ENCODE assay signal across 11 cellular contexts in genomic region chr1:149915429-149916192, GRCh38. TPM values are rescaled to one million over a fixed set of nuclear protein-coding genes. Genes with fewer than 3 reads are reported as not detected.
A peak's percentile ranks its signal among the peaks of the same experiment; 100 is the strongest.
DNase-seq lines count a peak whose midpoint lies in the region; ATAC-seq, FAIRE-seq and TF ChIP-seq lines count a peak whose summit lies in the region.
"Had no signal": no experiment of that assay in that cellular context is flagged by ENCODE, and none has a peak within 500 bp of the region (broad histone marks: within the 10 kb centered on the region; RNA-seq: fewer than 3 reads in every experiment).

No MANE protein-coding gene starts in this region.

- TF ChIP-seq CTCF in K562 (IDR thresholded peaks at IDR 0.05 in 2 of 3, conservative IDR thresholded peaks at IDR 0.05 in 1 of 3; ENCODE audit: insufficient read depth in 2 of 3, low read depth in 1 of 3, low read length in 3 of 3) = no peak
- no peak for TF ChIP-seq CTCF in neural cell (IDR thresholded peaks at IDR 0.05; ENCODE audit: poor library complexity, severe bottlenecking)
- TF ChIP-seq CTCF in lower leg skin (IDR thresholded peaks at IDR 0.05) = no peak

- H3F3A ChIP-seq in neural cell (ENCODE audit: insufficient read depth, low read length, poor library complexity, severe bottlenecking) = no peaks in the 10 kb centered on the region

- peak; percentile 86 for FAIRE-seq in K562 (lab: Jason Lieb, UNC)

- 37% methylated on average over 11 of the region's 11 CpGs for WGBS in K562 (ENCODE audit: insufficient coverage, low coverage, missing lambda C conversion rate)
- 75 to 88% methylated on average over 11 of the region's 11 CpGs for WGBS in lower leg skin, 2 donors

- BruUV-seq in K562 (replicated peaks; lab: Mats Ljungman, UMichigan) = no TSS peak

- H3K79me2 ChIP-seq in K562 (ENCODE audit: control insufficient read depth, insufficient read depth, low read length) (no peaks in the 10 kb centered on the region), neural cell (replicated peaks; ENCODE audit: insufficient read depth, low read length) (peaks cover 42% of the 10 kb centered on the region)

- CTCF ChIA-PET in CD4-positive, alpha-beta memory T cell (lab: Charles Lee; ENCODE audit: partially characterized antibody) = no interaction called here
- CTCF ChIA-PET in K562 (lab: Yijun Ruan, JAX; ENCODE audit: low intra/inter-chr PET ratio) = no interaction called here

- H2AFZ ChIP-seq in K562 (ENCODE audit: low read depth, low read length) (peak overlapping the region; percentile 94), neural cell (ENCODE audit: low read depth, low read length) (no peak overlapping the region)

- H3K9me2 ChIP-seq in neural cell (ENCODE audit: insufficient read depth, low read length) = no peaks in the 10 kb centered on the region

- H3K4me3 Mint-ChIP-seq in CD4-positive, alpha-beta memory T cell = peak overlapping the region in 7 of 8 donors; percentile 42 to 94 (median 85)

- no peak for TF ChIP-seq RAD21 in K562 (CRISPR knock-in tag; conservative IDR thresholded peaks at IDR 0.05 in 1 of 2, IDR thresholded peaks at IDR 0.05 in 1 of 2)
- no peak for TF ChIP-seq RAD21 in neural cell (conservative IDR thresholded peaks at IDR 0.05)

- H3K4me3 ChIP-seq in CD4-positive, alpha-beta memory T cell (ENCODE audit: low read length in 2 of 2) = no peak overlapping the region
- no peak overlapping the region for H3K4me3 ChIP-seq in K562
- peak overlapping the region; percentile 94 for H3K4me3 ChIP-seq in neural cell (ENCODE audit: low read length)
- H3K4me3 ChIP-seq in lower leg skin (ENCODE audit: low read depth, poor library complexity, severe bottlenecking) = no peak overlapping the region
- H3K4me3 ChIP-seq: SJSA1 had no signal

- H3K9me3 Mint-ChIP-seq in CD4-positive, alpha-beta memory T cell = peaks cover 0 to 3% (median 0%) of the 10 kb centered on the region in 8 donors

- no peaks in the 10 kb centered on the region for H3K9me1 ChIP-seq in K562 (ENCODE audit: control insufficient read depth, insufficient read depth, low read length)

- H3K4me1 Mint-ChIP-seq in CD4-positive, alpha-beta memory T cell = peaks cover 17 to 49% (median 29%) of the 10 kb centered on the region in 4 donors

- H3K36me3 ChIP-seq in CD4-positive, alpha-beta memory T cell (ENCODE audit: insufficient read depth, low read length) = no peaks in the 10 kb centered on the region
- H3K36me3 ChIP-seq in KOPT-K1 (ENCODE audit: insufficient read depth, low read length) (peaks cover 35% of the 10 kb centered on the region), K562 (ENCODE audit: control insufficient read depth, insufficient read depth, low read length) (no peaks in the 10 kb centered on the region), neural cell (ENCODE audit: insufficient read depth, low read length) (no peaks in the 10 kb centered on the region)

- no peaks in the 10 kb centered on the region for H3K27me3 Mint-ChIP-seq in CD4-positive, alpha-beta memory T cell

- H3K27ac ChIP-seq in CD4-positive, alpha-beta memory T cell (ENCODE audit: low read depth, low read length) = no peak overlapping the region
- H3K27ac ChIP-seq in KOPT-K1 (ENCODE audit: low read depth, low read length, poor library complexity, severe bottlenecking) = peak overlapping the region; percentile 73
- peak overlapping the region; percentile 73 for H3K27ac ChIP-seq in K562 (ENCODE audit: extremely low read depth, low read depth, low read length)
- peak overlapping the region; percentile 83 for H3K27ac ChIP-seq in neural cell (ENCODE audit: low read length)
- H3K27ac ChIP-seq: SJSA1 had no signal

- POLR2A ChIA-PET in CD4-positive, alpha-beta memory T cell (lab: Charles Lee; ENCODE audit: partially characterized antibody) = interaction anchor here (0.8 to 3.9 kb wide), 6 partner anchors 10 to 28 kb away, joined by 3 to 32 read pairs (median 4); partner anchors contain the start of gene BOLA1
- POLR2A ChIA-PET in K562 (lab: Yijun Ruan, JAX) = interaction anchor here (0.8 to 3.3 kb wide), 5 partner anchors 9 to 28 kb away, joined by 3 to 31 read pairs (median 5); a partner anchor contains a TSS

- intact Hi-C loops in CD4-positive, alpha-beta memory T cell (cut with micrococcal nuclease) = no loop called here
- intact Hi-C loops in K562 (cut with micrococcal nuclease) = no loop called here
- intact Hi-C loops in lower leg skin (cut with DNase I; ENCODE audit: low total_unique reads) = no loop called here

- DNase-seq in CD4-positive, alpha-beta memory T cell = no peak
- DNase-seq in K562 (ENCODE audit: extremely low read depth in 1 of 4, low spot score in 3 of 4) (peak; percentile 39 to 81 (median 52)), lower leg skin (ENCODE audit: low spot score in 2 of 2) (no peak)
- DNase-seq: activated CD8-positive, alpha-beta memory T cell treated with anti-CD3 and anti-CD28 coated beads, Interleukin-2, amount 50 U/mL, for 48 hours; effector memory CD4-positive, alpha-beta T cell had no signal

- H3K9ac ChIP-seq in K562 (ENCODE audit: insufficient read depth in 1 of 2, low read depth in 2 of 2, low read length in 2 of 2) (peak overlapping the region; percentile 41 to 50; a peak in 3 of 4 replicates), neural cell (ENCODE audit: low read length) (peak overlapping the region; percentile 98)

- H3K9me3 ChIP-seq in CD4-positive, alpha-beta memory T cell (ENCODE audit: control insufficient read depth in 1 of 2, low read length in 2 of 2) = no peaks in the 10 kb centered on the region
- H3K9me3 ChIP-seq in KOPT-K1 (ENCODE audit: insufficient read depth, low read length, poor library complexity, severe bottlenecking) (no peaks in the 10 kb centered on the region), K562 (replicated peaks; ENCODE audit: control insufficient read depth, insufficient read depth, low read depth, low read length) (no peaks in the 10 kb centered on the region), neural cell (ENCODE audit: low read length) (no peaks in the 10 kb centered on the region)
- H3K9me3 ChIP-seq: SJSA1 had no signal

- H3K27me3 ChIP-seq in CD4-positive, alpha-beta memory T cell (ENCODE audit: insufficient read depth, low read length) = no peaks in the 10 kb centered on the region
- no peaks in the 10 kb centered on the region for H3K27me3 ChIP-seq in K562 (ENCODE audit: control insufficient read depth in 2 of 2, insufficient read depth in 2 of 2, low read length in 2 of 2)
- H3K27me3 ChIP-seq in neural cell (ENCODE audit: insufficient read depth, low read depth, low read length) = no peaks in the 10 kb centered on the region
- H3K27me3 ChIP-seq: SJSA1 had no signal

- H4K20me1 ChIP-seq in K562 (replicated peaks; ENCODE audit: control insufficient read depth, insufficient read depth, low read length) (no peaks in the 10 kb centered on the region), neural cell (ENCODE audit: insufficient read depth) (no peaks in the 10 kb centered on the region)

- no peak for TF ChIP-seq POLR2A in K562 (conservative IDR thresholded peaks at IDR 0.05)
- TF ChIP-seq POLR2A in lower leg skin (IDR thresholded peaks at IDR 0.05) = no peak

- in situ Hi-C loops in K562 (cut with MboI) = no loop called here

- ATAC-seq in K562 (peak; percentile 71), GM21529 (IDR thresholded peaks at IDR 0.05; ENCODE audit: unreplicated experiment) (no peak), GM21619 (IDR thresholded peaks at IDR 0.05; ENCODE audit: unreplicated experiment) (no peak), HG02623 (IDR thresholded peaks at IDR 0.05; ENCODE audit: unreplicated experiment) (no peak)

- H3K4me2 ChIP-seq in K562 (ENCODE audit: insufficient read depth, low read length) = peak overlapping the region; percentile 50
- peak overlapping the region; percentile 87 for H3K4me2 ChIP-seq in neural cell (ENCODE audit: low read length)

- TF ChIP-seq EP300 in K562 (IDR thresholded peaks at IDR 0.05; ENCODE audit: low read length) (no peak), neural cell (conservative IDR thresholded peaks at IDR 0.05; ENCODE audit: poor library complexity, severe bottlenecking) (no peak)

- H3K36me3 Mint-ChIP-seq in CD4-positive, alpha-beta memory T cell = peaks cover 0 to under 1% of the 10 kb centered on the region in 2 donors

- peaks cover 25% of the 10 kb centered on the region for H3K4me1 ChIP-seq in CD4-positive, alpha-beta memory T cell (ENCODE audit: insufficient read depth, low read length)
- H3K4me1 ChIP-seq in K562 (replicated peaks in 1 of 2; ENCODE audit: control insufficient read depth in 2 of 2, insufficient read depth in 2 of 2, low read length in 2 of 2) = peaks cover 15 to 26% of the 10 kb centered on the region in 2 experiments

- H3K27ac Mint-ChIP-seq in CD4-positive, alpha-beta memory T cell = peak overlapping the region in 3 of 7 donors; percentile 55 to 87 (median 65)

RNA-seq across cellular contexts. Expression of gene SV2A, which starts 2.0 kb away (rescaled TPM):
- total RNA-seq in CD4-positive, alpha-beta memory T cell = 1 to 10 TPM; 4.3 to 5.0 TPM
- polyA plus RNA-seq in CD4-positive, alpha-beta memory T cell = 1 to 10 TPM; 2.8 to 2.9 TPM
- 0.56 and 0.58 TPM in 2 replicates for total RNA-seq in K562 (2011; cell fraction: chromatin; rRNA removed; ENCODE audit: low replicate concordance)
- 0.33 and 0.53 TPM in 2 replicates for total RNA-seq in K562 (2011; cell fraction: nucleolus; rRNA removed)
- 0.46 and 0.51 TPM in 2 replicates for total RNA-seq in K562 (2011; cell fraction: nucleoplasm; rRNA removed)
- 0.08 and 0.09 TPM in 2 replicates for total RNA-seq in K562 (2014; rRNA removed)
- 0.06 and 0.11 TPM in 2 replicates for total RNA-seq in K562 (2014; rRNA removed; fragmentation: Illumina TruSeq; extraction: Trizol)
- 0.04 and 0.07 TPM in 2 replicates for total RNA-seq in K562 (2015; rRNA removed; fragmentation: Illumina TruSeq; extraction: Trizol)
- total RNA-seq in K562 (2021) = 0.20 and 0.22 TPM in 2 replicates
- polyA plus RNA-seq in K562 (2011; rRNA removed) = 0.12 and 0.14 TPM in 2 replicates
- polyA plus RNA-seq in K562 (2011; cell fraction: cytosol; rRNA removed) = 0.12 and 0.25 TPM in 2 replicates
- polyA plus RNA-seq in K562 (2011; cell fraction: nucleus; rRNA removed) = 0.31 TPM in 2 replicates
- polyA plus RNA-seq in K562 (2012) = 0.18 and 0.30 TPM in 2 replicates
- polyA plus RNA-seq in K562 (2014; fragmentation: Illumina TruSeq; extraction: Trizol) = 0.10 and 0.30 TPM in 2 replicates
- under 1 TPM in 1 of 2 experiments, not detected in 1; 0.10 TPM for polyA plus RNA-seq in K562 (2014; fragmentation: Nextera tagmentation; extraction: Ambion mirVana)
- 0.16 and 0.20 TPM in 2 replicates for polyA plus RNA-seq in K562 (2014; rRNA removed)
- polyA minus RNA-seq in K562 (2011; rRNA and poly(A)+ RNA removed) = 0.07 and 0.15 TPM in 2 replicates
- not detected in 2 replicates for polyA minus RNA-seq in K562 (2011; cell fraction: cytosol; rRNA and poly(A)+ RNA removed)
- polyA minus RNA-seq in K562 (2011; cell fraction: nucleus; rRNA and poly(A)+ RNA removed) = 0.11 and 0.13 TPM in 2 replicates
- polyA plus RNA-seq in neural cell = 78.1 and 95.3 TPM in 2 replicates
- 174 and 183 TPM in 2 replicates for polyA minus RNA-seq in neural cell
- total RNA-seq in lower leg skin = 1 to 10 TPM in 1 of 4 donors, under 1 TPM in 3; 0.27 to 1.1 (median 0.55) TPM

RNA-seq across cellular contexts. Expression of gene SF3B4, which starts 12.0 kb away (rescaled TPM):
- total RNA-seq in CD4-positive, alpha-beta memory T cell = 10 to 100 TPM; 47.7 to 48.8 TPM
- polyA plus RNA-seq in CD4-positive, alpha-beta memory T cell = 100 to 1,000 TPM in 1 of 2 donors, 10 to 100 TPM in 1; 82.2 to 112 TPM
- 36.8 and 50.0 TPM in 2 replicates for total RNA-seq in K562 (2011; cell fraction: chromatin; rRNA removed; ENCODE audit: low replicate concordance)
- 22.8 and 30.1 TPM in 2 replicates for total RNA-seq in K562 (2011; cell fraction: nucleolus; rRNA removed)
- total RNA-seq in K562 (2011; cell fraction: nucleoplasm; rRNA removed) = 21.9 and 22.2 TPM in 2 replicates
- total RNA-seq in K562 (2014; rRNA removed) = 11.0 and 13.0 TPM in 2 replicates
- total RNA-seq in K562 (2014; rRNA removed; fragmentation: Illumina TruSeq; extraction: Trizol) = 28.2 and 28.4 TPM in 2 replicates
- total RNA-seq in K562 (2015; rRNA removed; fragmentation: Illumina TruSeq; extraction: Trizol) = 30.0 and 31.3 TPM in 2 replicates
- total RNA-seq in K562 (2021) = 78.5 and 87.1 TPM in 2 replicates
- 18.1 and 33.3 TPM in 2 replicates for polyA plus RNA-seq in K562 (2011; rRNA removed)
- polyA plus RNA-seq in K562 (2011; cell fraction: cytosol; rRNA removed) = 20.3 and 35.8 TPM in 2 replicates
- 21.9 and 25.6 TPM in 2 replicates for polyA plus RNA-seq in K562 (2011; cell fraction: nucleus; rRNA removed)
- 62.3 and 73.0 TPM in 2 replicates for polyA plus RNA-seq in K562 (2012)
- 88.0 and 101 TPM in 2 replicates for polyA plus RNA-seq in K562 (2014; fragmentation: Illumina TruSeq; extraction: Trizol)
- polyA plus RNA-seq in K562 (2014; fragmentation: Nextera tagmentation; extraction: Ambion mirVana) = 1 to 10 TPM; 3.0 to 8.3 TPM
- 22.8 and 26.1 TPM in 2 replicates for polyA plus RNA-seq in K562 (2014; rRNA removed)
- 25.2 and 30.7 TPM in 2 replicates for polyA minus RNA-seq in K562 (2011; rRNA and poly(A)+ RNA removed)
- 22.9 and 35.8 TPM in 2 replicates for polyA minus RNA-seq in K562 (2011; cell fraction: cytosol; rRNA and poly(A)+ RNA removed)
- 15.2 and 21.9 TPM in 2 replicates for polyA minus RNA-seq in K562 (2011; cell fraction: nucleus; rRNA and poly(A)+ RNA removed)
- polyA plus RNA-seq in neural cell = 7.8 and 14.1 TPM in 2 replicates
- polyA minus RNA-seq in neural cell = 10.7 and 15.3 TPM in 2 replicates
- total RNA-seq in lower leg skin = 10 to 100 TPM; 14.9 to 21.6 (median 18.3) TPM

RNA-seq across cellular contexts. Expression of gene BOLA1, which starts 16.2 kb away (rescaled TPM):
- 10 to 100 TPM; 25.2 TPM for total RNA-seq in CD4-positive, alpha-beta memory T cell
- 10 to 100 TPM; 25.2 to 31.4 TPM for polyA plus RNA-seq in CD4-positive, alpha-beta memory T cell
- 0.72 and 1.8 TPM in 2 replicates for total RNA-seq in K562 (2011; cell fraction: chromatin; rRNA removed; ENCODE audit: low replicate concordance)
- 1.3 and 1.7 TPM in 2 replicates for total RNA-seq in K562 (2011; cell fraction: nucleolus; rRNA removed)
- 2.4 and 2.7 TPM in 2 replicates for total RNA-seq in K562 (2011; cell fraction: nucleoplasm; rRNA removed)
- total RNA-seq in K562 (2014; rRNA removed) (0.18 and 0.53 TPM in 2 replicates), K562 (2014; rRNA removed; fragmentation: Illumina TruSeq; extraction: Trizol) (0.58 and 1.4 TPM in 2 replicates), K562 (2015; rRNA removed; fragmentation: Illumina TruSeq; extraction: Trizol) (0.19 and 0.40 TPM in 2 replicates), K562 (2021) (0.76 and 0.82 TPM in 2 replicates), lower leg skin (10 to 100 TPM; 30.6 to 63.0 (median 46.0) TPM)
- polyA plus RNA-seq in K562 (2011; rRNA removed) (0.28 and 0.42 TPM in 2 replicates), K562 (2014; fragmentation: Illumina TruSeq; extraction: Trizol) (0.18 TPM in 1 of 2 replicates, not detected in the other), K562 (2014; fragmentation: Nextera tagmentation; extraction: Ambion mirVana) (not detected), K562 (2014; rRNA removed) (0.43 and 1.2 TPM in 2 replicates), neural cell (19.6 and 26.3 TPM in 2 replicates)
- polyA plus RNA-seq in K562 (2011; cell fraction: cytosol; rRNA removed) = 0.24 and 0.46 TPM in 2 replicates
- polyA plus RNA-seq in K562 (2011; cell fraction: nucleus; rRNA removed) = 1.7 and 2.6 TPM in 2 replicates
- 0.14 and 0.24 TPM in 2 replicates for polyA plus RNA-seq in K562 (2012)
- polyA minus RNA-seq in K562 (2011; rRNA and poly(A)+ RNA removed) = 0.21 TPM in 1 of 2 replicates, not detected in the other
- not detected in 2 replicates for polyA minus RNA-seq in K562 (2011; cell fraction: cytosol; rRNA and poly(A)+ RNA removed)
- polyA minus RNA-seq in K562 (2011; cell fraction: nucleus; rRNA and poly(A)+ RNA removed) = 0.67 and 1.4 TPM in 2 replicates
- polyA minus RNA-seq in neural cell = 8.6 and 9.0 TPM in 2 replicates

RNA-seq across cellular contexts. Expression of gene MTMR11, which starts 21.1 kb away (rescaled TPM):
- 1 to 10 TPM; 1.3 to 2.1 TPM for total RNA-seq in CD4-positive, alpha-beta memory T cell
- under 1 TPM in 1 of 2 donors, not detected in 1; 0.28 TPM for polyA plus RNA-seq in CD4-positive, alpha-beta memory T cell
- 9.3 and 16.8 TPM in 2 replicates for total RNA-seq in K562 (2011; cell fraction: chromatin; rRNA removed; ENCODE audit: low replicate concordance)
- total RNA-seq in K562 (2011; cell fraction: nucleolus; rRNA removed) = 6.4 and 6.7 TPM in 2 replicates
- total RNA-seq in K562 (2011; cell fraction: nucleoplasm; rRNA removed) = 7.7 and 8.3 TPM in 2 replicates
- total RNA-seq in K562 (2014; rRNA removed) (0.09 and 0.53 TPM in 2 replicates), K562 (2014; rRNA removed; fragmentation: Illumina TruSeq; extraction: Trizol) (0.38 and 0.51 TPM in 2 replicates), K562 (2015; rRNA removed; fragmentation: Illumina TruSeq; extraction: Trizol) (0.38 and 0.40 TPM in 2 replicates), K562 (2021) (0.56 and 1.3 TPM in 2 replicates), lower leg skin (10 to 100 TPM; 15.6 to 21.4 (median 19.0) TPM)
- polyA plus RNA-seq in K562 (2011; rRNA removed) (1.6 and 1.8 TPM in 2 replicates), K562 (2014; fragmentation: Illumina TruSeq; extraction: Trizol) (0.73 and 0.76 TPM in 2 replicates), K562 (2014; fragmentation: Nextera tagmentation; extraction: Ambion mirVana) (under 1 TPM; 0.34 to 0.45 TPM), K562 (2014; rRNA removed) (0.60 and 1.0 TPM in 2 replicates), neural cell (0.58 and 1.6 TPM in 2 replicates)
- 1.3 and 2.3 TPM in 2 replicates for polyA plus RNA-seq in K562 (2011; cell fraction: cytosol; rRNA removed)
- polyA plus RNA-seq in K562 (2011; cell fraction: nucleus; rRNA removed) = 12.2 and 13.9 TPM in 2 replicates
- 0.74 and 1.2 TPM in 2 replicates for polyA plus RNA-seq in K562 (2012)
- polyA minus RNA-seq in K562 (2011; rRNA and poly(A)+ RNA removed) = 0.96 and 1.8 TPM in 2 replicates
- 1.1 TPM in 1 of 2 replicates, not detected in the other for polyA minus RNA-seq in K562 (2011; cell fraction: cytosol; rRNA and poly(A)+ RNA removed)
- polyA minus RNA-seq in K562 (2011; cell fraction: nucleus; rRNA and poly(A)+ RNA removed) = 3.4 and 3.6 TPM in 2 replicates
- polyA minus RNA-seq in neural cell = 0.46 and 0.49 TPM in 2 replicates

Comparison
In these comparisons a context has a peak if more than half of its experiments do, and no peak if none do; other contexts are left out.
1. DNase-seq: peak in K562 (4 of 4); none in CD4-positive, alpha-beta memory T cell (0 of 5) and lower leg skin (0 of 2).
2. RNA of gene BOLA1, which starts 16.2 kb away (total RNA-seq): 30.6 to 63.0 TPM in lower leg skin and 25.2 TPM in CD4-positive, alpha-beta memory T cell; 0.18 to 2.7 TPM in K562; every median in the first group is over 4 times any median in the second.